32 cellular contexts compared by ENCODE assay signal in the genomic region with DNA sequence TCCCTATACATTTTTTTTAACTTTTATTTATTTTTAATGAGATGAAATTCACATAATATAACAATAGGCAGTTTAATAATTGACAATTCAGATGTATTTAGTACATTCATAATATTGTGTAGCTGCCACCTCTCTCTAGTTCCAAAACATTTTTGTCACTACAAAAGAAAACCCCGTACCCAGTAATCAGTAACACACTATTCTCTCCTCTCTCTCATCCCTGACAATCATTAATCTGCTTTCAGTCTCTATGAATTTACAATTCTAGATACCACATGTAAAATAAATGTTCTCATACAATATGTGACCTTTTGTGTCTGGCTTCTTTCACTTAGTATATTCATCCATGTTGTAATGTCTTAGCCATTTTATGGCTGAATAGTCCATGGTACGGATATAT.
"Had no signal": no experiment of that assay in that cellular context is flagged by ENCODE, and none has a peak within 500 bp of the region (broad histone marks: within the 10 kb centered on the region; RNA-seq: fewer than 3 reads in every experiment).

No MANE protein-coding gene starts in this region.

- H3K27ac ChIP-seq: adrenal gland, brain microvascular endothelial cell, breast epithelium, VCaP had no signal

- ATAC-seq: activated CD8-positive, alpha-beta T cell treated with anti-CD3 and anti-CD28 coated beads for 36 hours; activated naive CD4-positive, alpha-beta T cell treated with anti-CD3 and anti-CD28 coated beads, Interleukin-2, amount 50 U/mL, for 72 hours; activated T-cell treated with anti-CD3 and anti-CD28 coated beads, Interleukin-2, amount 50 U/mL, for 4 hours; activated T-cell treated with anti-CD3 and anti-CD28 coated beads, Interleukin-2, amount 50 U/mL, for 72 hours; activated T-helper 17 cell treated with anti-CD3 and anti-CD28 coated beads, Interleukin-2, amount 50 U/mL, for 72 hours; body of pancreas had no signal

- H3K4me1 ChIP-seq: adrenal gland, breast epithelium had no signal

- H3K27me3 ChIP-seq: adrenal gland, body of pancreas, brain microvascular endothelial cell, breast epithelium had no signal

- H3K9me3 ChIP-seq: adrenal gland, body of pancreas, breast epithelium had no signal

- H3K4me3 ChIP-seq: adrenal gland, body of pancreas, breast epithelium had no signal

- H3K36me3 ChIP-seq: adrenal gland, brain microvascular endothelial cell, breast epithelium had no signal

- DNase-seq: activated B cell treated with CpG ODN at 0.5 μM for 24 hours; activated CD4-positive, alpha-beta memory T cell treated with anti-CD3 and anti-CD28 coated beads for 36 hours; activated CD4-positive, alpha-beta T cell treated with anti-CD3 and anti-CD28 coated beads for 4 hours; activated CD4-positive, alpha-beta T cell treated with anti-CD3 and anti-CD28 coated beads, Interleukin-2, amount 10 ng/mL, durations not matched to agents 24 days and 14 days; activated CD4-positive, alpha-beta T cell treated with anti-CD3 and anti-CD28 coated beads, Interleukin-2, amount 50 U/mL, for 1 hour; activated CD4-positive, alpha-beta T cell treated with anti-CD3 and anti-CD28 coated beads, Interleukin-2, amount 50 U/mL, for 4 hours; activated CD4-positive, CD25-positive, alpha-beta regulatory T cell treated with anti-CD3 and anti-CD28 coated beads, Interleukin-2, amount 50 U/mL, for 72 hours; activated CD8-positive, alpha-beta memory T cell treated with anti-CD3 and anti-CD28 coated beads, Interleukin-2, amount 50 U/mL, for 4 hours; activated CD8-positive, alpha-beta T cell treated with anti-CD3 and anti-CD28 coated beads for 36 hours; activated effector memory CD4-positive, alpha-beta T cell treated with anti-CD3 and anti-CD28 coated beads, Interleukin-2, amount 50 U/mL, for 16 hours; activated gamma-delta T cell treated with Interleukin-2 at 50 U/mL for 16 hours; activated naive CD4-positive, alpha-beta T cell; activated naive CD4-positive, alpha-beta T cell treated with anti-CD3 and anti-CD28 coated beads for 36 hours; activated naive CD4-positive, alpha-beta T cell treated with anti-CD3 and anti-CD28 coated beads, Interleukin-2, amount 50 U/mL, for 16 hours; activated naive CD8-positive, alpha-beta T cell treated with anti-CD3 and anti-CD28 coated beads for 36 hours; activated T-cell treated with anti-CD3 and anti-CD28 coated beads for 4 hours; activated T-cell treated with anti-CD3 and anti-CD28 coated beads, Interleukin-2, amount 50 U/mL, for 1 hour; activated T-cell treated with anti-CD3 and anti-CD28 coated beads, Interleukin-2, amount 50 U/mL, for 4 hours; activated T-cell treated with anti-CD3 and anti-CD28 coated beads, Interleukin-2, amount 50 U/mL, for 72 hours; adrenal gland; amniotic stem cell; aorta; body of pancreas; brain microvascular endothelial cell; caudate nucleus; T-helper 1 cell; T-helper 2 cell; T-helper 9 cell had no signal
